ENCODE assay signal across 9 cellular contexts in genomic region chr3:4711680-4711992, GRCh38.
DNase-seq lines count a peak whose midpoint lies in the region; ATAC-seq and TF ChIP-seq lines count a peak whose summit lies in the region.
"Had no signal": no experiment of that assay in that cellular context is flagged by ENCODE, and none has a peak within 500 bp of the region (broad histone marks: within the 10 kb centered on the region; RNA-seq: fewer than 3 reads in every experiment).

No MANE protein-coding gene starts in this region.

- H3K27ac ChIP-seq in foreskin keratinocyte (peak overlapping the region; percentile 72), adrenal gland (peak overlapping the region in 2 of 5 donors; percentile 1 to 20)
- H3K27ac ChIP-seq: left ventricle myocardium inferior had no signal

- no peak for DNase-seq in stimulated activated naive CD8-positive, alpha-beta T cell treated with anti-CD3 and anti-CD28 coated beads, Interleukin-15, Interleukin-2, amounts not matched to agents 100 U/mL and 50 U/mL, for 24 hours
- DNase-seq in foreskin keratinocyte (no peak), NCI-H226 (no peak), NCI-H1092 treated with DMSO at 0.1 percent for 48 hours (lab: John Stamatoyannopoulos, UW) (no peak), posterior vena cava (ENCODE audit: low spot score) (no peak), adrenal gland (no peak)
- DNase-seq: left ventricle myocardium inferior had no signal

- no peak for TF ChIP-seq POLR2A in adrenal gland (IDR thresholded peaks at IDR 0.05)

- no peaks in the 10 kb centered on the region for H3K9me3 Mint-ChIP-seq in stimulated activated naive CD8-positive, alpha-beta T cell treated with anti-CD3 and anti-CD28 coated beads, Interleukin-15, Interleukin-2, amounts not matched to agents 100 ng/mL and 50 ng/mL, for 24 hours

- no peak overlapping the region for H3K4me3 Mint-ChIP-seq in stimulated activated naive CD8-positive, alpha-beta T cell treated with anti-CD3 and anti-CD28 coated beads, Interleukin-15, Interleukin-2, amounts not matched to agents 100 ng/mL and 50 ng/mL, for 24 hours

- WGBS in adrenal gland, 4 donors = 4 to 14% (median 9%) methylated on average over 1 of the region's 1 CpG

- H3K27ac Mint-ChIP-seq in stimulated activated naive CD8-positive, alpha-beta T cell treated with anti-CD3 and anti-CD28 coated beads, Interleukin-15, Interleukin-2, amounts not matched to agents 100 ng/mL and 50 ng/mL, for 24 hours = peak overlapping the region; percentile 28

- no peak for ATAC-seq in stimulated activated naive CD8-positive, alpha-beta T cell treated with anti-CD3 and anti-CD28 coated beads, Interleukin-15, Interleukin-2, amounts not matched to agents 100 U/mL and 50 U/mL, for 24 hours
- ATAC-seq in HG03378 (IDR thresholded peaks at IDR 0.05; ENCODE audit: unreplicated experiment) (peak; percentile 33), foreskin keratinocyte (peak; percentile 35)

- intact Hi-C loops in posterior vena cava (cut with DNase I) = loop anchor here (5.0 to 10.0 kb wide), 2 partner anchors 273 to 346 kb away; no protein-coding TSS in a partner anchor
- intact Hi-C loops in adrenal gland (cut with DNase I) = loop anchor here (5.0 to 10.0 kb wide), 2 partner anchors 313 to 346 kb away; no protein-coding TSS in a partner anchor

- H3K4me1 ChIP-seq in foreskin keratinocyte = peaks cover 8% of the 10 kb centered on the region
- H3K4me1 ChIP-seq in adrenal gland (replicated peaks in 1 of 2) = peaks cover 0 to 23% of the 10 kb centered on the region in 2 donors

- peaks cover 0 to 15% of the 10 kb centered on the region in 2 donors for H3K36me3 ChIP-seq in adrenal gland (replicated peaks in 1 of 2)

- no peaks in the 10 kb centered on the region for H3K27me3 ChIP-seq in foreskin keratinocyte
- no peaks in the 10 kb centered on the region for H3K27me3 ChIP-seq in adrenal gland

- peaks cover 59% of the 10 kb centered on the region for H3K36me3 Mint-ChIP-seq in stimulated activated naive CD8-positive, alpha-beta T cell treated with anti-CD3 and anti-CD28 coated beads, Interleukin-15, Interleukin-2, amounts not matched to agents 100 ng/mL and 50 ng/mL, for 24 hours (ENCODE audit: low read depth)

- H3K4me3 ChIP-seq in adrenal gland = no peak overlapping the region
- H3K4me3 ChIP-seq: left ventricle myocardium inferior had no signal

- TF ChIP-seq CTCF in foreskin keratinocyte (conservative IDR thresholded peaks at IDR 0.05) (no peak), adrenal gland (IDR thresholded peaks at IDR 0.05) (no peak)

- H3K9me3 ChIP-seq in adrenal gland (replicated peaks in 1 of 3) = no peaks in the 10 kb centered on the region
- H3K9me3 ChIP-seq: left ventricle myocardium inferior had no signal

- H3K4me1 Mint-ChIP-seq in stimulated activated naive CD8-positive, alpha-beta T cell treated with anti-CD3 and anti-CD28 coated beads, Interleukin-15, Interleukin-2, amounts not matched to agents 100 ng/mL and 50 ng/mL, for 24 hours (ENCODE audit: low read depth) = peaks cover 7% of the 10 kb centered on the region

- H3K27me3 Mint-ChIP-seq in stimulated activated naive CD8-positive, alpha-beta T cell treated with anti-CD3 and anti-CD28 coated beads, Interleukin-15, Interleukin-2, amounts not matched to agents 100 ng/mL and 50 ng/mL, for 24 hours = no peaks in the 10 kb centered on the region
